ENCODE assay signal across 1 cellular context in the genomic region with DNA sequence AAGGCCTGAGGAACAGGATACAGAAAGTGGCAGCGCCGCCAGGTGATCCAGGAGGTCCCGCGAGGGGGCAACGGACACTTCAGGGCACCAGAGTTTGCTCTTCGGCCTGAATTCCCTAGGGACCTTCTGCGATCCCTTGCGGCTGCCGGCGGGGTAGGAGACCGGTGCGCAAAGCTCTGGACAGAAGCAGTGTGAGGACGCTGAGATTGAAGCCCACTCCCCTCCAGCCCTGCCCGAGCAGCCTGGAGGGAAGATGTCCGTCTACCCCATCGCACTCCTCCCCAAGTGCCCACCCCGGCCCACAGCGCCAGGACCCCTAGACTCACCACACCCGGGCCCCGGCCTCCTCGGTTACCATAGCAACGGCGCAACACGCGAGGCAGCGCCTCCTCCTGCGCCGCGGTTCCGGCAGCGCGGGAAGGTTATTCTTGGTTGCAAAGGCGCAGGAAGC.
TF ChIP-seq lines count a peak whose summit lies in the region.

A gene with protein sequence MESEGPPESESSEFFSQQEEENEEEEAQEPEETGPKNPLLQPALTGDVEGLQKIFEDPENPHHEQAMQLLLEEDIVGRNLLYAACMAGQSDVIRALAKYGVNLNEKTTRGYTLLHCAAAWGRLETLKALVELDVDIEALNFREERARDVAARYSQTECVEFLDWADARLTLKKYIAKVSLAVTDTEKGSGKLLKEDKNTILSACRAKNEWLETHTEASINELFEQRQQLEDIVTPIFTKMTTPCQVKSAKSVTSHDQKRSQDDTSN (minus strand): TSS at position 361 of the 451 bp plus-strand sequence. CDS start 10,433 bp downstream, outside the sequence.

TF ChIP-seq in K562, 482 proteins besides CTCF, POLR2A, EP300 and RAD21 (continued from another document):
- TF ChIP-seq, protein P1, sequence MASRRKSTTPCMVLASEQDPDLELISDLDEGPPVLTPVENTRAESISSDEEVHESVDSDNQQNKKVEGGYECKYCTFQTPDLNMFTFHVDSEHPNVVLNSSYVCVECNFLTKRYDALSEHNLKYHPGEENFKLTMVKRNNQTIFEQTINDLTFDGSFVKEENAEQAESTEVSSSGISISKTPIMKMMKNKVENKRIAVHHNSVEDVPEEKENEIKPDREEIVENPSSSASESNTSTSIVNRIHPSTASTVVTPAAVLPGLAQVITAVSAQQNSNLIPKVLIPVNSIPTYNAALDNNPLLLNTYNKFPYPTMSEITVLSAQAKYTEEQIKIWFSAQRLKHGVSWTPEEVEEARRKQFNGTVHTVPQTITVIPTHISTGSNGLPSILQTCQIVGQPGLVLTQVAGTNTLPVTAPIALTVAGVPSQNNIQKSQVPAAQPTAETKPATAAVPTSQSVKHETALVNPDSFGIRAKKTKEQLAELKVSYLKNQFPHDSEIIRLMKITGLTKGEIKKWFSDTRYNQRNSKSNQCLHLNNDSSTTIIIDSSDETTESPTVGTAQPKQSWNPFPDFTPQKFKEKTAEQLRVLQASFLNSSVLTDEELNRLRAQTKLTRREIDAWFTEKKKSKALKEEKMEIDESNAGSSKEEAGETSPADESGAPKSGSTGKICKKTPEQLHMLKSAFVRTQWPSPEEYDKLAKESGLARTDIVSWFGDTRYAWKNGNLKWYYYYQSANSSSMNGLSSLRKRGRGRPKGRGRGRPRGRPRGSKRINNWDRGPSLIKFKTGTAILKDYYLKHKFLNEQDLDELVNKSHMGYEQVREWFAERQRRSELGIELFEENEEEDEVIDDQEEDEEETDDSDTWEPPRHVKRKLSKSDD (conservative IDR thresholded peaks at IDR 0.05; ENCODE audit: low read length): 0 out of 2 replicates have a peak, but pooled peaks have one; percentile 39
- TF ChIP-seq, protein P2, sequence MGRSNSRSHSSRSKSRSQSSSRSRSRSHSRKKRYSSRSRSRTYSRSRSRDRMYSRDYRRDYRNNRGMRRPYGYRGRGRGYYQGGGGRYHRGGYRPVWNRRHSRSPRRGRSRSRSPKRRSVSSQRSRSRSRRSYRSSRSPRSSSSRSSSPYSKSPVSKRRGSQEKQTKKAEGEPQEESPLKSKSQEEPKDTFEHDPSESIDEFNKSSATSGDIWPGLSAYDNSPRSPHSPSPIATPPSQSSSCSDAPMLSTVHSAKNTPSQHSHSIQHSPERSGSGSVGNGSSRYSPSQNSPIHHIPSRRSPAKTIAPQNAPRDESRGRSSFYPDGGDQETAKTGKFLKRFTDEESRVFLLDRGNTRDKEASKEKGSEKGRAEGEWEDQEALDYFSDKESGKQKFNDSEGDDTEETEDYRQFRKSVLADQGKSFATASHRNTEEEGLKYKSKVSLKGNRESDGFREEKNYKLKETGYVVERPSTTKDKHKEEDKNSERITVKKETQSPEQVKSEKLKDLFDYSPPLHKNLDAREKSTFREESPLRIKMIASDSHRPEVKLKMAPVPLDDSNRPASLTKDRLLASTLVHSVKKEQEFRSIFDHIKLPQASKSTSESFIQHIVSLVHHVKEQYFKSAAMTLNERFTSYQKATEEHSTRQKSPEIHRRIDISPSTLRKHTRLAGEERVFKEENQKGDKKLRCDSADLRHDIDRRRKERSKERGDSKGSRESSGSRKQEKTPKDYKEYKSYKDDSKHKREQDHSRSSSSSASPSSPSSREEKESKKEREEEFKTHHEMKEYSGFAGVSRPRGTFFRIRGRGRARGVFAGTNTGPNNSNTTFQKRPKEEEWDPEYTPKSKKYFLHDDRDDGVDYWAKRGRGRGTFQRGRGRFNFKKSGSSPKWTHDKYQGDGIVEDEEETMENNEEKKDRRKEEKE (IDR thresholded peaks at IDR 0.05; ENCODE audit: borderline replicate concordance in 1 of 2, control insufficient read depth in 1 of 2, low read depth in 2 of 2, low read length in 1 of 2): no peak
- TF ChIP-seq HDGF (IDR thresholded peaks at IDR 0.05) (no peak), BHLHE40 (IDR thresholded peaks at IDR 0.05; ENCODE audit: low read length) (no peak), TEAD4 (IDR thresholded peaks at IDR 0.05; ENCODE audit: low read length) (no peak), TEAD4 (CRISPR knock-in tag; IDR thresholded peaks at IDR 0.05; ENCODE audit: borderline replicate concordance) (no peak), CAMTA2 (CRISPR knock-in tag; conservative IDR thresholded peaks at IDR 0.05) (no peak), RFX1 (IDR thresholded peaks at IDR 0.05) (peak; percentile 89), FOXM1 (IDR thresholded peaks at IDR 0.05; ENCODE audit: low read depth) (no peak), FOXM1 (CRISPR knock-in tag; IDR thresholded peaks at IDR 0.05; ENCODE audit: low read depth) (no peak), RBM14 (IDR thresholded peaks at IDR 0.05; ENCODE audit: borderline replicate concordance, insufficient read depth, low read depth, low read length) (0 out of 2 replicates have a peak, but pooled peaks have one; percentile 54)
- TF ChIP-seq, protein P3, sequence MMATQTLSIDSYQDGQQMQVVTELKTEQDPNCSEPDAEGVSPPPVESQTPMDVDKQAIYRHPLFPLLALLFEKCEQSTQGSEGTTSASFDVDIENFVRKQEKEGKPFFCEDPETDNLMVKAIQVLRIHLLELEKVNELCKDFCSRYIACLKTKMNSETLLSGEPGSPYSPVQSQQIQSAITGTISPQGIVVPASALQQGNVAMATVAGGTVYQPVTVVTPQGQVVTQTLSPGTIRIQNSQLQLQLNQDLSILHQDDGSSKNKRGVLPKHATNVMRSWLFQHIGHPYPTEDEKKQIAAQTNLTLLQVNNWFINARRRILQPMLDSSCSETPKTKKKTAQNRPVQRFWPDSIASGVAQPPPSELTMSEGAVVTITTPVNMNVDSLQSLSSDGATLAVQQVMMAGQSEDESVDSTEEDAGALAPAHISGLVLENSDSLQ (IDR thresholded peaks at IDR 0.05): no peak
- TF ChIP-seq, protein P4, sequence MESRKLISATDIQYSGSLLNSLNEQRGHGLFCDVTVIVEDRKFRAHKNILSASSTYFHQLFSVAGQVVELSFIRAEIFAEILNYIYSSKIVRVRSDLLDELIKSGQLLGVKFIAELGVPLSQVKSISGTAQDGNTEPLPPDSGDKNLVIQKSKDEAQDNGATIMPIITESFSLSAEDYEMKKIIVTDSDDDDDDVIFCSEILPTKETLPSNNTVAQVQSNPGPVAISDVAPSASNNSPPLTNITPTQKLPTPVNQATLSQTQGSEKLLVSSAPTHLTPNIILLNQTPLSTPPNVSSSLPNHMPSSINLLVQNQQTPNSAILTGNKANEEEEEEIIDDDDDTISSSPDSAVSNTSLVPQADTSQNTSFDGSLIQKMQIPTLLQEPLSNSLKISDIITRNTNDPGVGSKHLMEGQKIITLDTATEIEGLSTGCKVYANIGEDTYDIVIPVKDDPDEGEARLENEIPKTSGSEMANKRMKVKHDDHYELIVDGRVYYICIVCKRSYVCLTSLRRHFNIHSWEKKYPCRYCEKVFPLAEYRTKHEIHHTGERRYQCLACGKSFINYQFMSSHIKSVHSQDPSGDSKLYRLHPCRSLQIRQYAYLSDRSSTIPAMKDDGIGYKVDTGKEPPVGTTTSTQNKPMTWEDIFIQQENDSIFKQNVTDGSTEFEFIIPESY (CRISPR knock-in tag; IDR thresholded peaks at IDR 0.05): peak; percentile 97
